Comparison of ENCODE assay signal across 1 cellular context in the genomic region with DNA sequence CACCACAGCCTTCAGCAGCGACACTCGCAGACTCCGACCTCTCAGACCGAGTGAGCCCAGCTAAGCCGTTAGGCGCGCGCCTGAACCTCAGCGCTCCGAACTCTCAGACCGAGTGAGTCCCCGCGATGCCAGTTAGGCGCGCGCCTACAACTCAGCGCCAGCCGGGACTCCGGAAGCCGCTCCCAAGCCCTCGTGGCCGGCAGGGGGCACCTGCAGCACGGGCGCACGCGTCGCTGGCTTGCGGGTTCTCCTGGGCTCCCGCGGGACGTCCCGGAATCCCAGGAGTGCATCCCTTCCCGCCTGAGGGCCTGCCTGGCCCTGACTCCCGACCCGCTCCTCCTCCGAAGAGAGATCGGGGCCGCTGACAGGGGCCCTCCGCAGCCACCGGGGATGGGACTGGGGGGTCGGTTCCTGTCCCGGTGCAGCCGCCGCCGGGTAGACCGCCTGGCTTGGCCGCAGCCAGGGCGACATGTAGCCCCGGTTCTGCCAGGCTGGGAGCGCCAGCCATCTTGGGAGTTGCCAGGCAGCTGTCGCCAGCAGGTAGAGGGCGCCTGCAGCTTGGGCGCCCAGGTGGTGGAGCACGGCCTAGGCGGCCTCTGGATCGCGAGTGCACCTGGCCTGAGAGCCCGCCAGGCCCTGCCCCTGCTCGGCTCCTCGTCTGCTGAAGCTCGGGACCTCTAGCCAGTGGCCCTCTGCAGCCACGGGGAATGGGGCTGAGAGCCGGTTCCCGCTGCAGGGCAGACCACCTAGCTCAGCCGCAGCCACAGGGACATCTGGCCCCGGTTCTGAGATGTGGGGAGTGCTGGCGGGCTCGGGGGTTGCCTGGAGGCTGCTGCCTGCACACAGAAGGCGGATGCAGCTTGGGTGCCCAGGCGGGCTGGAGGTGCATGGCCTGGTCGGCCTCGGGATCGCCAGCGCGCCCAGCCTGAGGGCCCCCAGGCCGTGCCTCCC.
TF ChIP-seq lines count a peak whose summit lies in the region.

Gene ANKRD18A (minus strand): TSS at position 114 of the 951 bp plus-strand sequence. CDS start 311 bp downstream, outside the sequence.

TF ChIP-seq in HepG2, 621 proteins besides CTCF, POLR2A, EP300 and RAD21 (continued from another document and continues in another):
- peak; percentile 84; the same call in 1 of the 2 replicates for TF ChIP-seq ZMYM4 (CRISPR knock-in tag; IDR thresholded peaks at IDR 0.05)
- TF ChIP-seq ZFP37 (CRISPR knock-in tag; IDR thresholded peaks at IDR 0.05; ENCODE audit: borderline replicate concordance): no peak; the same call in 1 of the 2 replicates
- no peak for TF ChIP-seq CC2D1A (CRISPR knock-in tag; IDR thresholded peaks at IDR 0.05)
- no peak for TF ChIP-seq ZNF407 (CRISPR knock-in tag; IDR thresholded peaks at IDR 0.05; ENCODE audit: not compliant biosample characterization)
- TF ChIP-seq AKAP8 (CRISPR knock-in tag; IDR thresholded peaks at IDR 0.05): no peak
- TF ChIP-seq, protein P1, sequence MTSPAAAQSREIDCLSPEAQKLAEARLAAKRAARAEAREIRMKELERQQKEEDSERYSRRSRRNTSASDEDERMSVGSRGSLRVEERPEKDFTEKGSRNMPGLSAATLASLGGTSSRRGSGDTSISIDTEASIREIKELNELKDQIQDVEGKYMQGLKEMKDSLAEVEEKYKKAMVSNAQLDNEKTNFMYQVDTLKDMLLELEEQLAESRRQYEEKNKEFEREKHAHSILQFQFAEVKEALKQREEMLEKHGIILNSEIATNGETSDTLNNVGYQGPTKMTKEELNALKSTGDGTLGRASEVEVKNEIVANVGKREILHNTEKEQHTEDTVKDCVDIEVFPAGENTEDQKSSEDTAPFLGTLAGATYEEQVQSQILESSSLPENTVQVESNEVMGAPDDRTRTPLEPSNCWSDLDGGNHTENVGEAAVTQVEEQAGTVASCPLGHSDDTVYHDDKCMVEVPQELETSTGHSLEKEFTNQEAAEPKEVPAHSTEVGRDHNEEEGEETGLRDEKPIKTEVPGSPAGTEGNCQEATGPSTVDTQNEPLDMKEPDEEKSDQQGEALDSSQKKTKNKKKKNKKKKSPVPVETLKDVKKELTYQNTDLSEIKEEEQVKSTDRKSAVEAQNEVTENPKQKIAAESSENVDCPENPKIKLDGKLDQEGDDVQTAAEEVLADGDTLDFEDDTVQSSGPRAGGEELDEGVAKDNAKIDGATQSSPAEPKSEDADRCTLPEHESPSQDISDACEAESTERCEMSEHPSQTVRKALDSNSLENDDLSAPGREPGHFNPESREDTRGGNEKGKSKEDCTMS (CRISPR knock-in tag; conservative IDR thresholded peaks at IDR 0.05): no peak
- no peak for TF ChIP-seq HMGXB3 (CRISPR knock-in tag; IDR thresholded peaks at IDR 0.05; ENCODE audit: borderline replicate concordance)
- TF ChIP-seq AGO1 (IDR thresholded peaks at IDR 0.05; ENCODE audit: low read depth, low read length, poor library complexity, severe bottlenecking): peak; percentile 60
- TF ChIP-seq ZNF263 (CRISPR knock-in tag; IDR thresholded peaks at IDR 0.05): peak; percentile 88
- TF ChIP-seq RELA (CRISPR knock-in tag; IDR thresholded peaks at IDR 0.05): no peak
- TF ChIP-seq ZNF547 (CRISPR knock-in tag; IDR thresholded peaks at IDR 0.05): peak; percentile 96
- TF ChIP-seq ZNF770 (CRISPR knock-in tag; IDR thresholded peaks at IDR 0.05): no peak
- TF ChIP-seq, protein P2, sequence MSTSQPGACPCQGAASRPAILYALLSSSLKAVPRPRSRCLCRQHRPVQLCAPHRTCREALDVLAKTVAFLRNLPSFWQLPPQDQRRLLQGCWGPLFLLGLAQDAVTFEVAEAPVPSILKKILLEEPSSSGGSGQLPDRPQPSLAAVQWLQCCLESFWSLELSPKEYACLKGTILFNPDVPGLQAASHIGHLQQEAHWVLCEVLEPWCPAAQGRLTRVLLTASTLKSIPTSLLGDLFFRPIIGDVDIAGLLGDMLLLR (CRISPR knock-in tag; IDR thresholded peaks at IDR 0.05): peak; percentile 34; the same call in 1 of the 2 replicates
- no peak for TF ChIP-seq JARID2 (CRISPR knock-in tag; IDR thresholded peaks at IDR 0.05; ENCODE audit: insufficient replicate concordance)
- no peak for TF ChIP-seq ZFP41 (CRISPR knock-in tag; IDR thresholded peaks at IDR 0.05; ENCODE audit: borderline replicate concordance)
- no peak for TF ChIP-seq U2AF1 (optimal IDR thresholded peaks at IDR 0.05; ENCODE audit: low read depth, low read length)
- 0 out of 2 replicates have a peak, but pooled peaks have one; percentile 19 for TF ChIP-seq WIZ (CRISPR knock-in tag; IDR thresholded peaks at IDR 0.05)
- peak; percentile 73; the same call in 1 of the 2 replicates for TF ChIP-seq ZNF331 (CRISPR knock-in tag; IDR thresholded peaks at IDR 0.05)
- TF ChIP-seq, protein P3, sequence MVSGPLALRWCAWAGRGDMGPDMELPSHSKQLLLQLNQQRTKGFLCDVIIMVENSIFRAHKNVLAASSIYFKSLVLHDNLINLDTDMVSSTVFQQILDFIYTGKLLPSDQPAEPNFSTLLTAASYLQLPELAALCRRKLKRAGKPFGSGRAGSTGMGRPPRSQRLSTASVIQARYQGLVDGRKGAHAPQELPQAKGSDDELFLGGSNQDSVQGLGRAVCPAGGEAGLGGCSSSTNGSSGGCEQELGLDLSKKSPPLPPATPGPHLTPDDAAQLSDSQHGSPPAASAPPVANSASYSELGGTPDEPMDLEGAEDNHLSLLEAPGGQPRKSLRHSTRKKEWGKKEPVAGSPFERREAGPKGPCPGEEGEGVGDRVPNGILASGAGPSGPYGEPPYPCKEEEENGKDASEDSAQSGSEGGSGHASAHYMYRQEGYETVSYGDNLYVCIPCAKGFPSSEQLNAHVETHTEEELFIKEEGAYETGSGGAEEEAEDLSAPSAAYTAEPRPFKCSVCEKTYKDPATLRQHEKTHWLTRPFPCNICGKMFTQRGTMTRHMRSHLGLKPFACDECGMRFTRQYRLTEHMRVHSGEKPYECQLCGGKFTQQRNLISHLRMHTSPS (CRISPR knock-in tag; IDR thresholded peaks at IDR 0.05; ENCODE audit: low read depth): peak; percentile 80
- TF ChIP-seq GZF1 (CRISPR knock-in tag; IDR thresholded peaks at IDR 0.05): no peak
- no peak; the same call in 1 of the 2 replicates for TF ChIP-seq ZNF274 (CRISPR knock-in tag; IDR thresholded peaks at IDR 0.05)
- TF ChIP-seq, protein P4, sequence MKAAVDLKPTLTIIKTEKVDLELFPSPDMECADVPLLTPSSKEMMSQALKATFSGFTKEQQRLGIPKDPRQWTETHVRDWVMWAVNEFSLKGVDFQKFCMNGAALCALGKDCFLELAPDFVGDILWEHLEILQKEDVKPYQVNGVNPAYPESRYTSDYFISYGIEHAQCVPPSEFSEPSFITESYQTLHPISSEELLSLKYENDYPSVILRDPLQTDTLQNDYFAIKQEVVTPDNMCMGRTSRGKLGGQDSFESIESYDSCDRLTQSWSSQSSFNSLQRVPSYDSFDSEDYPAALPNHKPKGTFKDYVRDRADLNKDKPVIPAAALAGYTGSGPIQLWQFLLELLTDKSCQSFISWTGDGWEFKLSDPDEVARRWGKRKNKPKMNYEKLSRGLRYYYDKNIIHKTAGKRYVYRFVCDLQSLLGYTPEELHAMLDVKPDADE (CRISPR knock-in tag; IDR thresholded peaks at IDR 0.05): no peak
- TF ChIP-seq ASH2L (IDR thresholded peaks at IDR 0.05; ENCODE audit: insufficient read length, low read depth, low read length): peak; percentile 24
- no peak; the same call in 1 of the 2 replicates for TF ChIP-seq SMAD1 (CRISPR knock-in tag; IDR thresholded peaks at IDR 0.05; ENCODE audit: borderline replicate concordance, low read depth)
- no peak for TF ChIP-seq KDM6A (CRISPR knock-in tag; IDR thresholded peaks at IDR 0.05; ENCODE audit: low read depth)
- no peak for TF ChIP-seq TBP (CRISPR knock-in tag; IDR thresholded peaks at IDR 0.05)
- TF ChIP-seq TEAD2 (CRISPR knock-in tag; IDR thresholded peaks at IDR 0.05): no peak
- TF ChIP-seq STAT5B (CRISPR knock-in tag; IDR thresholded peaks at IDR 0.05): no peak
- TF ChIP-seq ZNF350 (CRISPR knock-in tag; IDR thresholded peaks at IDR 0.05; ENCODE audit: borderline replicate concordance, low read depth): peak; percentile 62; the same call in 1 of the 2 replicates
- TF ChIP-seq ZNF564 (CRISPR knock-in tag; IDR thresholded peaks at IDR 0.05): peak; percentile 30; the same call in 1 of the 2 replicates
- TF ChIP-seq ZSCAN9 (CRISPR knock-in tag; IDR thresholded peaks at IDR 0.05; ENCODE audit: borderline replicate concordance): no peak
- peak; percentile 96 for TF ChIP-seq ZNF558 (CRISPR knock-in tag; IDR thresholded peaks at IDR 0.05; ENCODE audit: borderline replicate concordance)
